ENCODE assay signal across 1 cellular context in the genomic region with DNA sequence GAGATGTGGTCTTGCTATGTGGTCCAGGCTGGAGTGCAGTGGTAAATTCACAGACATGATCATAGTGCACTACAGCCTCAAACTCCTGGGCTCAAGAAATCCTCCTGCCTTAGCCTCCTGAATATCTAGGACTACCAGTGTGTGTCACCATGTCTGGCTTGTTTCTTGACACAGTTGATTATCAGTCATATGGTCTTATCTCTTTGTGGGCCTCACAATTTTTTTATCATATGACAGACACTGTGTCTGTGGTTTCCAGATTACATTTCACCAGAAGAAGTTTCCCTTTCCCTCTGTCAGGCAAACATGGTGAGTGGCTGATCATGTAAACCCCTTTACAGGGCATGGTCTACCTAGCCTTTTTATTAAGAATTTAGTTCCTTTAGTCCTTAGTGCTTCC.
TF ChIP-seq lines count a peak whose summit lies in the region.

No MANE protein-coding gene starts in this region.

TF ChIP-seq in K562, 482 proteins besides CTCF, POLR2A, EP300 and RAD21 (continued from another document):
- TF ChIP-seq ZNF197 (CRISPR knock-in tag; IDR thresholded peaks at IDR 0.05; ENCODE audit: low read depth) (0 out of 2 replicates have a peak, but pooled peaks have one; percentile 61), MCM7 (IDR thresholded peaks at IDR 0.05) (no peak), RUNX1 (IDR thresholded peaks at IDR 0.05; ENCODE audit: low read depth) (no peak), HDAC6 (IDR thresholded peaks at IDR 0.05; ENCODE audit: low read depth, low read length) (no peak), DPF2 (IDR thresholded peaks at IDR 0.05) (peak; percentile 74), ZNF316 (IDR thresholded peaks at IDR 0.05) (no peak), FOXA3 (CRISPR knock-in tag; conservative IDR thresholded peaks at IDR 0.05 in 1 of 2, IDR thresholded peaks at IDR 0.05 in 1 of 2) (peak in 1 of 2 experiments; percentile 39; a peak in 2 of 4 replicates), ZBED1 (IDR thresholded peaks at IDR 0.05) (no peak), RBM25 (IDR thresholded peaks at IDR 0.05; ENCODE audit: low read depth, low read length, severe bottlenecking) (no peak), SNIP1 (IDR thresholded peaks at IDR 0.05; ENCODE audit: low read depth) (no peak), CREB1 (IDR thresholded peaks at IDR 0.05) (no peak), CREB1 (CRISPR knock-in tag; IDR thresholded peaks at IDR 0.05) (no peak), ZNF561 (CRISPR knock-in tag; conservative IDR thresholded peaks at IDR 0.05) (no peak), STAG1 (CRISPR knock-in tag; IDR thresholded peaks at IDR 0.05; ENCODE audit: borderline replicate concordance) (no peak), ZNF239 (CRISPR knock-in tag; IDR thresholded peaks at IDR 0.05) (no peak), E2F3 (CRISPR knock-in tag; IDR thresholded peaks at IDR 0.05) (no peak), HLTF (IDR thresholded peaks at IDR 0.05) (no peak), SOX6 (IDR thresholded peaks at IDR 0.05) (peak; percentile 76), RHOXF2B (CRISPR knock-in tag; conservative IDR thresholded peaks at IDR 0.05) (no peak), MYBL2 (IDR thresholded peaks at IDR 0.05; ENCODE audit: low read depth) (no peak), MYBL2 (CRISPR knock-in tag; IDR thresholded peaks at IDR 0.05; ENCODE audit: borderline replicate concordance) (no peak), CC2D1A (IDR thresholded peaks at IDR 0.05) (peak; percentile 67; the same call in 1 of the 2 replicates), TEAD4 (IDR thresholded peaks at IDR 0.05; ENCODE audit: low read length) (peak; percentile 93), TEAD4 (CRISPR knock-in tag; IDR thresholded peaks at IDR 0.05; ENCODE audit: borderline replicate concordance) (no peak), FUS (optimal IDR thresholded peaks at IDR 0.05; ENCODE audit: low read depth, low read length) (no peak), NFIX (CRISPR knock-in tag; IDR thresholded peaks at IDR 0.05; ENCODE audit: low read depth) (no peak), CREM (IDR thresholded peaks at IDR 0.05; ENCODE audit: low read depth) (no peak), STAT5A (IDR thresholded peaks at IDR 0.05; ENCODE audit: borderline replicate concordance, low read length) (peak; percentile 48; the same call in 1 of the 2 replicates), TRIM24 (IDR thresholded peaks at IDR 0.05) (peak; percentile 92 to 97), CBFA2T2 (conservative IDR thresholded peaks at IDR 0.05) (peak; percentile 93), FOXJ3 (CRISPR knock-in tag; IDR thresholded peaks at IDR 0.05) (no peak), SAFB2 (IDR thresholded peaks at IDR 0.05; ENCODE audit: borderline replicate concordance, low read depth, low read length, severe bottlenecking) (no peak), ZNF717 (CRISPR knock-in tag; IDR thresholded peaks at IDR 0.05) (no peak), MYNN (IDR thresholded peaks at IDR 0.05) (no peak), MYNN (CRISPR knock-in tag; IDR thresholded peaks at IDR 0.05) (no peak), LEF1 (IDR thresholded peaks at IDR 0.05) (no peak; the same call in 1 of the 2 replicates), BHLHE40 (IDR thresholded peaks at IDR 0.05; ENCODE audit: low read length) (no peak), ZNF354B (CRISPR knock-in tag; IDR thresholded peaks at IDR 0.05) (no peak), ZNF76 (CRISPR knock-in tag; IDR thresholded peaks at IDR 0.05; ENCODE audit: borderline replicate concordance) (no peak), HSF4 (CRISPR knock-in tag; IDR thresholded peaks at IDR 0.05; ENCODE audit: borderline replicate concordance) (no peak), ZNF444 (CRISPR knock-in tag; IDR thresholded peaks at IDR 0.05) (no peak), ZNF3 (CRISPR knock-in tag; IDR thresholded peaks at IDR 0.05) (no peak), ZNF785 (CRISPR knock-in tag; IDR thresholded peaks at IDR 0.05) (no peak), XRCC5 (IDR thresholded peaks at IDR 0.05; ENCODE audit: low read depth, low read length) (no peak), TAF15 (IDR thresholded peaks at IDR 0.05; ENCODE audit: low read depth, low read length) (no peak)
- TF ChIP-seq, protein P1, sequence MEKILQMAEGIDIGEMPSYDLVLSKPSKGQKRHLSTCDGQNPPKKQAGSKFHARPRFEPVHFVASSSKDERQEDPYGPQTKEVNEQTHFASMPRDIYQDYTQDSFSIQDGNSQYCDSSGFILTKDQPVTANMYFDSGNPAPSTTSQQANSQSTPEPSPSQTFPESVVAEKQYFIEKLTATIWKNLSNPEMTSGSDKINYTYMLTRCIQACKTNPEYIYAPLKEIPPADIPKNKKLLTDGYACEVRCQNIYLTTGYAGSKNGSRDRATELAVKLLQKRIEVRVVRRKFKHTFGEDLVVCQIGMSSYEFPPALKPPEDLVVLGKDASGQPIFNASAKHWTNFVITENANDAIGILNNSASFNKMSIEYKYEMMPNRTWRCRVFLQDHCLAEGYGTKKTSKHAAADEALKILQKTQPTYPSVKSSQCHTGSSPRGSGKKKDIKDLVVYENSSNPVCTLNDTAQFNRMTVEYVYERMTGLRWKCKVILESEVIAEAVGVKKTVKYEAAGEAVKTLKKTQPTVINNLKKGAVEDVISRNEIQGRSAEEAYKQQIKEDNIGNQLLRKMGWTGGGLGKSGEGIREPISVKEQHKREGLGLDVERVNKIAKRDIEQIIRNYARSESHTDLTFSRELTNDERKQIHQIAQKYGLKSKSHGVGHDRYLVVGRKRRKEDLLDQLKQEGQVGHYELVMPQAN (IDR thresholded peaks at IDR 0.05; ENCODE audit: borderline replicate concordance): no peak
- TF ChIP-seq, protein P2, sequence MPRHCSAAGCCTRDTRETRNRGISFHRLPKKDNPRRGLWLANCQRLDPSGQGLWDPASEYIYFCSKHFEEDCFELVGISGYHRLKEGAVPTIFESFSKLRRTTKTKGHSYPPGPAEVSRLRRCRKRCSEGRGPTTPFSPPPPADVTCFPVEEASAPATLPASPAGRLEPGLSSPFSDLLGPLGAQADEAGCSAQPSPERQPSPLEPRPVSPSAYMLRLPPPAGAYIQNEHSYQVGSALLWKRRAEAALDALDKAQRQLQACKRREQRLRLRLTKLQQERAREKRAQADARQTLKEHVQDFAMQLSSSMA (CRISPR knock-in tag; IDR thresholded peaks at IDR 0.05): no peak
- TF ChIP-seq, protein P3, sequence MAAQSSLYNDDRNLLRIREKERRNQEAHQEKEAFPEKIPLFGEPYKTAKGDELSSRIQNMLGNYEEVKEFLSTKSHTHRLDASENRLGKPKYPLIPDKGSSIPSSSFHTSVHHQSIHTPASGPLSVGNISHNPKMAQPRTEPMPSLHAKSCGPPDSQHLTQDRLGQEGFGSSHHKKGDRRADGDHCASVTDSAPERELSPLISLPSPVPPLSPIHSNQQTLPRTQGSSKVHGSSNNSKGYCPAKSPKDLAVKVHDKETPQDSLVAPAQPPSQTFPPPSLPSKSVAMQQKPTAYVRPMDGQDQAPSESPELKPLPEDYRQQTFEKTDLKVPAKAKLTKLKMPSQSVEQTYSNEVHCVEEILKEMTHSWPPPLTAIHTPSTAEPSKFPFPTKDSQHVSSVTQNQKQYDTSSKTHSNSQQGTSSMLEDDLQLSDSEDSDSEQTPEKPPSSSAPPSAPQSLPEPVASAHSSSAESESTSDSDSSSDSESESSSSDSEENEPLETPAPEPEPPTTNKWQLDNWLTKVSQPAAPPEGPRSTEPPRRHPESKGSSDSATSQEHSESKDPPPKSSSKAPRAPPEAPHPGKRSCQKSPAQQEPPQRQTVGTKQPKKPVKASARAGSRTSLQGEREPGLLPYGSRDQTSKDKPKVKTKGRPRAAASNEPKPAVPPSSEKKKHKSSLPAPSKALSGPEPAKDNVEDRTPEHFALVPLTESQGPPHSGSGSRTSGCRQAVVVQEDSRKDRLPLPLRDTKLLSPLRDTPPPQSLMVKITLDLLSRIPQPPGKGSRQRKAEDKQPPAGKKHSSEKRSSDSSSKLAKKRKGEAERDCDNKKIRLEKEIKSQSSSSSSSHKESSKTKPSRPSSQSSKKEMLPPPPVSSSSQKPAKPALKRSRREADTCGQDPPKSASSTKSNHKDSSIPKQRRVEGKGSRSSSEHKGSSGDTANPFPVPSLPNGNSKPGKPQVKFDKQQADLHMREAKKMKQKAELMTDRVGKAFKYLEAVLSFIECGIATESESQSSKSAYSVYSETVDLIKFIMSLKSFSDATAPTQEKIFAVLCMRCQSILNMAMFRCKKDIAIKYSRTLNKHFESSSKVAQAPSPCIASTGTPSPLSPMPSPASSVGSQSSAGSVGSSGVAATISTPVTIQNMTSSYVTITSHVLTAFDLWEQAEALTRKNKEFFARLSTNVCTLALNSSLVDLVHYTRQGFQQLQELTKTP (IDR thresholded peaks at IDR 0.05; ENCODE audit: low read depth in 1 of 2, partially characterized antibody in 2 of 2): peak in 1 of 2 experiments; percentile 35
- TF ChIP-seq, protein P4, sequence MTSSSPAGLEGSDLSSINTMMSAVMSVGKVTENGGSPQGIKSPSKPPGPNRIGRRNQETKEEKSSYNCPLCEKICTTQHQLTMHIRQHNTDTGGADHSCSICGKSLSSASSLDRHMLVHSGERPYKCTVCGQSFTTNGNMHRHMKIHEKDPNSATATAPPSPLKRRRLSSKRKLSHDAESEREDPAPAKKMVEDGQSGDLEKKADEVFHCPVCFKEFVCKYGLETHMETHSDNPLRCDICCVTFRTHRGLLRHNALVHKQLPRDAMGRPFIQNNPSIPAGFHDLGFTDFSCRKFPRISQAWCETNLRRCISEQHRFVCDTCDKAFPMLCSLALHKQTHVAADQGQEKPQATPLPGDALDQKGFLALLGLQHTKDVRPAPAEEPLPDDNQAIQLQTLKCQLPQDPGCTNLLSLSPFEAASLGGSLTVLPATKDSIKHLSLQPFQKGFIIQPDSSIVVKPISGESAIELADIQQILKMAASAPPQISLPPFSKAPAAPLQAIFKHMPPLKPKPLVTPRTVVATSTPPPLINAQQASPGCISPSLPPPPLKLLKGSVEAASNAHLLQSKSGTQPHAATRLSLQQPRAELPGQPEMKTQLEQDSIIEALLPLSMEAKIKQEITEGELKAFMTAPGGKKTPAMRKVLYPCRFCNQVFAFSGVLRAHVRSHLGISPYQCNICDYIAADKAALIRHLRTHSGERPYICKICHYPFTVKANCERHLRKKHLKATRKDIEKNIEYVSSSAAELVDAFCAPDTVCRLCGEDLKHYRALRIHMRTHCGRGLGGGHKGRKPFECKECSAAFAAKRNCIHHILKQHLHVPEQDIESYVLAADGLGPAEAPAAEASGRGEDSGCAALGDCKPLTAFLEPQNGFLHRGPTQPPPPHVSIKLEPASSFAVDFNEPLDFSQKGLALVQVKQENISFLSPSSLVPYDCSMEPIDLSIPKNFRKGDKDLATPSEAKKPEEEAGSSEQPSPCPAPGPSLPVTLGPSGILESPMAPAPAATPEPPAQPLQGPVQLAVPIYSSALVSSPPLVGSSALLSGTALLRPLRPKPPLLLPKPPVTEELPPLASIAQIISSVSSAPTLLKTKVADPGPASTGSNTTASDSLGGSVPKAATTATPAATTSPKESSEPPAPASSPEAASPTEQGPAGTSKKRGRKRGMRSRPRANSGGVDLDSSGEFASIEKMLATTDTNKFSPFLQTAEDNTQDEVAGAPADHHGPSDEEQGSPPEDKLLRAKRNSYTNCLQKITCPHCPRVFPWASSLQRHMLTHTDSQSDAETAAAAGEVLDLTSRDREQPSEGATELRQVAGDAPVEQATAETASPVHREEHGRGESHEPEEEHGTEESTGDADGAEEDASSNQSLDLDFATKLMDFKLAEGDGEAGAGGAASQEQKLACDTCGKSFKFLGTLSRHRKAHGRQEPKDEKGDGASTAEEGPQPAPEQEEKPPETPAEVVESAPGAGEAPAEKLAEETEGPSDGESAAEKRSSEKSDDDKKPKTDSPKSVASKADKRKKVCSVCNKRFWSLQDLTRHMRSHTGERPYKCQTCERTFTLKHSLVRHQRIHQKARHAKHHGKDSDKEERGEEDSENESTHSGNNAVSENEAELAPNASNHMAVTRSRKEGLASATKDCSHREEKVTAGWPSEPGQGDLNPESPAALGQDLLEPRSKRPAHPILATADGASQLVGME (CRISPR knock-in tag; IDR thresholded peaks at IDR 0.05): no peak
- TF ChIP-seq, protein P5, sequence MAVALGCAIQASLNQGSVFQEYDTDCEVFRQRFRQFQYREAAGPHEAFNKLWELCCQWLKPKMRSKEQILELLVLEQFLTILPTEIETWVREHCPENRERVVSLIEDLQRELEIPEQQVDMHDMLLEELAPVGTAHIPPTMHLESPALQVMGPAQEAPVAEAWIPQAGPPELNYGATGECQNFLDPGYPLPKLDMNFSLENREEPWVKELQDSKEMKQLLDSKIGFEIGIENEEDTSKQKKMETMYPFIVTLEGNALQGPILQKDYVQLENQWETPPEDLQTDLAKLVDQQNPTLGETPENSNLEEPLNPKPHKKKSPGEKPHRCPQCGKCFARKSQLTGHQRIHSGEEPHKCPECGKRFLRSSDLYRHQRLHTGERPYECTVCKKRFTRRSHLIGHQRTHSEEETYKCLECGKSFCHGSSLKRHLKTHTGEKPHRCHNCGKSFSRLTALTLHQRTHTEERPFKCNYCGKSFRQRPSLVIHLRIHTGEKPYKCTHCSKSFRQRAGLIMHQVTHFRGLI (CRISPR knock-in tag; IDR thresholded peaks at IDR 0.05): no peak; the same call in 1 of the 2 replicates
- TF ChIP-seq, protein P6, sequence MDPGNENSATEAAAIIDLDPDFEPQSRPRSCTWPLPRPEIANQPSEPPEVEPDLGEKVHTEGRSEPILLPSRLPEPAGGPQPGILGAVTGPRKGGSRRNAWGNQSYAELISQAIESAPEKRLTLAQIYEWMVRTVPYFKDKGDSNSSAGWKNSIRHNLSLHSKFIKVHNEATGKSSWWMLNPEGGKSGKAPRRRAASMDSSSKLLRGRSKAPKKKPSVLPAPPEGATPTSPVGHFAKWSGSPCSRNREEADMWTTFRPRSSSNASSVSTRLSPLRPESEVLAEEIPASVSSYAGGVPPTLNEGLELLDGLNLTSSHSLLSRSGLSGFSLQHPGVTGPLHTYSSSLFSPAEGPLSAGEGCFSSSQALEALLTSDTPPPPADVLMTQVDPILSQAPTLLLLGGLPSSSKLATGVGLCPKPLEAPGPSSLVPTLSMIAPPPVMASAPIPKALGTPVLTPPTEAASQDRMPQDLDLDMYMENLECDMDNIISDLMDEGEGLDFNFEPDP (CRISPR knock-in tag; IDR thresholded peaks at IDR 0.05): no peak
